Comparison of ENCODE assay signal across 8 cellular contexts in genomic region chr1:183180634-183181056, GRCh38. TPM values are rescaled to one million over a fixed set of nuclear protein-coding genes. Genes with fewer than 3 reads are reported as not detected.
DNase-seq lines count a peak whose midpoint lies in the region; ATAC-seq and TF ChIP-seq lines count a peak whose summit lies in the region.

No MANE protein-coding gene starts in this region.

- peak; percentile 87 for ATAC-seq in GM21717 (IDR thresholded peaks at IDR 0.05; ENCODE audit: unreplicated experiment)
- ATAC-seq in gastrocnemius medialis, result peak; percentile 66 to 76

- no peak overlapping the region for H3K4me3 ChIP-seq in PC-9
- H3K4me3 ChIP-seq in fibroblast of the aortic adventitia (ENCODE audit: low read depth, low read length), result no peak overlapping the region
- no peak overlapping the region for H3K4me3 ChIP-seq in gastrocnemius medialis

- no peak for TF ChIP-seq CTCF in PC-9 (conservative IDR thresholded peaks at IDR 0.05)
- TF ChIP-seq CTCF in fibroblast of the aortic adventitia (IDR thresholded peaks at IDR 0.05; ENCODE audit: insufficient read depth, low read length), result no peak
- TF ChIP-seq CTCF in gastrocnemius medialis (IDR thresholded peaks at IDR 0.05 in 4 of 5, conservative IDR thresholded peaks at IDR 0.05 in 1 of 5), result no peak

- peak overlapping the region; percentile 12; the same call in 1 of the 2 replicates for H2AFZ ChIP-seq in PC-9

- peak overlapping the region; percentile 40 for H3K4me2 ChIP-seq in PC-9

- H3K9me3 ChIP-seq in PC-9 (ENCODE audit: insufficient read depth, low read depth) (no peaks in the 10 kb centered on the region), gastrocnemius medialis (no peaks in the 10 kb centered on the region)

- no peaks in the 10 kb centered on the region for H3K9me2 ChIP-seq in PC-9 (ENCODE audit: insufficient read depth)

- H3K4me1 ChIP-seq in PC-9 (replicated peaks; ENCODE audit: insufficient read depth), result peaks cover 26% of the 10 kb centered on the region
- H3K4me1 ChIP-seq in gastrocnemius medialis, result peaks cover 14 to 18% of the 10 kb centered on the region in 2 donors

- H3K27me3 ChIP-seq in PC-9 (ENCODE audit: insufficient read depth, low read depth), result no peaks in the 10 kb centered on the region
- no peaks in the 10 kb centered on the region for H3K27me3 ChIP-seq in gastrocnemius medialis

- in situ Hi-C loops in gastrocnemius medialis (cut with MboI; ENCODE audit: low sequenced_read_pairs in 4 of 4), result no loop called here

- DNase-seq in COLO829 (ENCODE audit: low spot score), result peak; percentile 95
- DNase-seq in PC-9, result peak in 1 of 2 experiments; percentile 47
- DNase-seq in fibroblast of the aortic adventitia (ENCODE audit: low read depth), result peak; percentile 95
- DNase-seq in gastrocnemius medialis, result peak in 1 of 2 donors; percentile 22
- no peak for DNase-seq in COR-L47 (lab: John Stamatoyannopoulos, UW)
- no peak for DNase-seq in hippocampal formation (lab: John Stamatoyannopoulos, UW)
- DNase-seq in DMS 273 treated with DMSO at 0.1 percent for 48 hours (lab: John Stamatoyannopoulos, UW), result no peak

- peaks cover 27% of the 10 kb centered on the region for H3F3A ChIP-seq in PC-9 (ENCODE audit: insufficient read depth, low read depth)

- POLR2A ChIA-PET in PC-9 (lab: Charles Lee; ENCODE audit: unreplicated experiment), result interaction anchor here (0.7 to 1.1 kb wide), 2 partner anchors 120 to 154 kb away, joined by 3 to 5 read pairs; no protein-coding TSS in a partner anchor

- peak overlapping the region; percentile 49 for H3K27ac ChIP-seq in PC-9
- peak overlapping the region; percentile 29 to 71 (median 62) for H3K27ac ChIP-seq in gastrocnemius medialis

- CTCF ChIA-PET in PC-9 (lab: Charles Lee), result no interaction called here

- intact Hi-C loops in PC-9 (cut with micrococcal nuclease; ENCODE audit: unreplicated experiment) (loop anchor here (1.0 kb wide), 2 partner anchors 16 to 20 kb away; no protein-coding TSS in a partner anchor), gastrocnemius medialis (cut with DNase I; ENCODE audit: low total_unique reads) (no loop called here)

- H3K79me2 ChIP-seq in PC-9 (ENCODE audit: low read depth), result no peaks in the 10 kb centered on the region

- H3K36me3 ChIP-seq in PC-9 (ENCODE audit: low read depth) (no peaks in the 10 kb centered on the region), gastrocnemius medialis (no peaks in the 10 kb centered on the region)

- H4K20me1 ChIP-seq in PC-9 (ENCODE audit: insufficient read depth), result no peaks in the 10 kb centered on the region

- TF ChIP-seq POLR2A in gastrocnemius medialis (IDR thresholded peaks at IDR 0.05), result no peak

- no TSS peak for BruUV-seq in PC-9 (replicated peaks; lab: Mats Ljungman, UMichigan)

RNA-seq across cellular contexts. Expression of gene LAMC2, which starts 5.4 kb away (rescaled TPM):
- total RNA-seq in PC-9 (2021), result 105 and 109 TPM in 2 replicates
- total RNA-seq in fibroblast of the aortic adventitia (ENCODE audit: low replicate concordance), result 2.0 and 2.8 TPM in 2 replicates
- total RNA-seq in gastrocnemius medialis, result 1 to 10 TPM in 3 of 4 donors, under 1 TPM in 1; 0.78 to 1.8 (median 1.4) TPM

Comparison
In these comparisons a context has a peak if more than half of its experiments do, and no peak if none do; other contexts are left out.
1. DNase-seq: peak in COLO829 (single experiment) and fibroblast of the aortic adventitia (single experiment); none in COR-L47 (single experiment), hippocampal formation (0 of 2) and DMS 273 treated with DMSO at 0.1 percent for 48 hours (single experiment).
2. RNA of gene LAMC2, which starts 5.4 kb away (total RNA-seq): 105 to 109 TPM in PC-9; 2.0 to 2.8 TPM in fibroblast of the aortic adventitia and 0.78 to 1.8 TPM in gastrocnemius medialis; every median in the first group is over 10 times any median in the second.